In genomic region chr6:1388927-1389790, GRCh38 we compare ENCODE assay signal across 1 cellular context.
TF ChIP-seq lines count a peak whose summit lies in the region.

Gene FOXF2 (plus strand): TSS chr6:1389576. CDS start chr6:1389948, 372 bp downstream.

TF ChIP-seq in HepG2, 621 proteins besides CTCF, POLR2A, EP300 and RAD21 (continued from another document):
- no peak for TF ChIP-seq AFF4 (CRISPR knock-in tag; IDR thresholded peaks at IDR 0.05)
- 0 out of 2 replicates have a peak, but pooled peaks have one; percentile 6 for TF ChIP-seq GABPB1 (CRISPR knock-in tag; IDR thresholded peaks at IDR 0.05)
- no peak for TF ChIP-seq ZNF639 (CRISPR knock-in tag; conservative IDR thresholded peaks at IDR 0.05)
- no peak for TF ChIP-seq ZBTB38 (CRISPR knock-in tag; IDR thresholded peaks at IDR 0.05)
- TF ChIP-seq BCLAF1 (IDR thresholded peaks at IDR 0.05), result no peak
- TF ChIP-seq ZNF768 (CRISPR knock-in tag; IDR thresholded peaks at IDR 0.05), result 0 out of 2 replicates have a peak, but pooled peaks have one; percentile 36
- no peak for TF ChIP-seq RORA (CRISPR knock-in tag; IDR thresholded peaks at IDR 0.05)
- TF ChIP-seq HNRNPK (IDR thresholded peaks at IDR 0.05; ENCODE audit: low read depth, low read length, poor library complexity, severe bottlenecking), result peak; percentile 67
- peak; percentile 70; the same call in 1 of the 2 replicates for TF ChIP-seq CEBPB (IDR thresholded peaks at IDR 0.05; ENCODE audit: borderline replicate concordance, low read depth, low read length)
- TF ChIP-seq HNF1B (CRISPR knock-in tag; IDR thresholded peaks at IDR 0.05), result no peak
- peak; percentile 34; the same call in 1 of the 2 replicates for TF ChIP-seq ZNF280B (CRISPR knock-in tag; IDR thresholded peaks at IDR 0.05; ENCODE audit: borderline replicate concordance)
- peak; percentile 24 for TF ChIP-seq HNRNPLL (IDR thresholded peaks at IDR 0.05; ENCODE audit: low read depth, low read length, poor library complexity, severe bottlenecking)
